11 cellular contexts compared by ENCODE assay signal in the genomic region with DNA sequence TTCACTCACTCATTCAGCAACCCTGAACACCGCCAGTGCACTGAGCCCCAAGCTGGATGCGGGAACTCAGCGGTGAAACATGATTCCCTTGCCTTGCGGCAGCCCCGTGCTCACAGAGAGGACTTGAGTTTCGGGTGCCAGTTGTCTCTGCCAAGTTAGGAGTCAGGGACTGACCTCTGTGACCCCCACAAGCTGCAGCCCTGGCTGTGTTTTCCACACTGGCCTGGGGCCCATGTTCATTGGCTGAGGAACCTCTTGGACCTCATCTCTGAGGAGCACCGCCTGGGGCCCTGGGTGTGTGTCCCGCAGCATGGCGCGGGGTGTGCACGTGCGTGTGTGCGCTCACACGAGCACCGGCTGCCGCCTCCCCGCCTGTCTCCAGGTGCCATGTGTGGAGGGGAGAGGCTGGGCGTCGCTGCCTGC. TPM values are rescaled to one million over a fixed set of nuclear protein-coding genes. Genes with fewer than 3 reads are reported as not detected.
A peak's percentile ranks its signal among the peaks of the same experiment; 100 is the strongest.
DNase-seq lines count a peak whose midpoint lies in the region; ATAC-seq and TF ChIP-seq lines count a peak whose summit lies in the region.
"Had no signal": no experiment of that assay in that cellular context is flagged by ENCODE, and none has a peak within 500 bp of the region (broad histone marks: within the 10 kb centered on the region; RNA-seq: fewer than 3 reads in every experiment).

No MANE protein-coding gene starts in this region.

- H3K4me3 ChIP-seq in HEK293 (ENCODE audit: low read depth, low read length) = no peak overlapping the region
- H3K4me3 ChIP-seq: BLaER1 treated with 17β-estradiol and CSF1 and Interleukin-3, amounts not matched to agents 10 nM and 100 nM had no signal

- POLR2A ChIA-PET in HEK293 (lab: Yijun Ruan, JAX) = no interaction called here

- CTCF ChIA-PET in HEK293 (lab: Yijun Ruan, JAX) = interaction anchor here (1.1 to 2.3 kb wide), 2 partner anchors 10 to 78 kb away, joined by 4 to 21 read pairs; no protein-coding TSS in a partner anchor

- peaks cover 0 to 3% of the 10 kb centered on the region in 2 donors for H3K4me1 Mint-ChIP-seq in stimulated activated naive B cell treated with anti-CD40 and anti-IgM and Interleukin-4, amounts not matched to agents 10 μg/mL and 1 μg/mL and 100 μg/mL, for 72 hours

- no peaks in the 10 kb centered on the region for H3K9me3 ChIP-seq in HEK293 (ENCODE audit: control insufficient read depth, insufficient read depth, low read depth, low read length)
- H3K9me3 ChIP-seq: BLaER1 treated with 17β-estradiol and CSF1 and Interleukin-3, amounts not matched to agents 10 nM and 100 nM had no signal

- H3K36me3 Mint-ChIP-seq in stimulated activated naive B cell treated with anti-CD40 and anti-IgM and Interleukin-4, amounts not matched to agents 10 μg/mL and 1 μg/mL and 100 μg/mL, for 72 hours = peaks cover 28 to 57% of the 10 kb centered on the region in 2 donors

- TF ChIP-seq CTCF in HEK293 (tag by site-specific recombination; IDR thresholded peaks at IDR 0.05) = no peak

- DNase-seq in left lobe of liver (ENCODE audit: low spot score) (peak; percentile 95), HT-29 (ENCODE audit: low spot score) (no peak)
- DNase-seq in stimulated activated naive B cell treated with anti-CD40 and anti-IgM and Interleukin-4, amounts not matched to agents 10 μg/mL and 1 μg/mL and 100 μg/mL, for 72 hours = no peak
- DNase-seq: islet precursor cell, NCI-H1417 treated with DMSO at 0.1 percent for 48 hours had no signal

- 0 out of 2 replicates have a peak overlapping the region, but pooled peaks have one; percentile 16 for H3K27ac ChIP-seq in HEK293 (ENCODE audit: extremely low read depth, low read depth, low read length)
- H3K27ac ChIP-seq in cingulate gyrus (ENCODE audit: low read depth, low read length) = peak overlapping the region; percentile 72
- H3K27ac ChIP-seq: BLaER1 treated with 17β-estradiol and CSF1 and Interleukin-3, amounts not matched to agents 10 nM and 100 nM had no signal

- peak overlapping the region; percentile 5 for H3K27ac Mint-ChIP-seq in stimulated activated naive B cell treated with anti-CD40 and anti-IgM and Interleukin-4, amounts not matched to agents 10 μg/mL and 1 μg/mL and 100 μg/mL, for 72 hours

- peaks cover 86 to 92% of the 10 kb centered on the region in 2 experiments for H3K36me3 ChIP-seq in HEK293 (ENCODE audit: control insufficient read depth in 2 of 2, insufficient read depth in 1 of 2, low read length in 2 of 2)

- H3K4me3 Mint-ChIP-seq in stimulated activated naive B cell treated with anti-CD40 and anti-IgM and Interleukin-4, amounts not matched to agents 10 μg/mL and 1 μg/mL and 100 μg/mL, for 72 hours = no peak overlapping the region

- H3K9me3 Mint-ChIP-seq in stimulated activated naive B cell treated with anti-CD40 and anti-IgM and Interleukin-4, amounts not matched to agents 10 μg/mL and 1 μg/mL and 100 μg/mL, for 72 hours = no peaks in the 10 kb centered on the region

- ATAC-seq in left lobe of liver (peak; percentile 74), GM21447 (IDR thresholded peaks at IDR 0.05; ENCODE audit: unreplicated experiment) (no peak), HG03469 (IDR thresholded peaks at IDR 0.05; ENCODE audit: unreplicated experiment) (no peak), HG02938 (IDR thresholded peaks at IDR 0.05; ENCODE audit: unreplicated experiment) (no peak)
- ATAC-seq in stimulated activated naive B cell treated with anti-CD40 and anti-IgM and Interleukin-4, amounts not matched to agents 10 μg/mL and 1 μg/mL and 100 μg/mL, for 72 hours (replicated peaks) = no peak

- no peaks in the 10 kb centered on the region for H3K4me1 ChIP-seq in HEK293 (ENCODE audit: control insufficient read depth, insufficient read depth, low read length)
- H3K4me1 ChIP-seq: BLaER1 treated with 17β-estradiol and CSF1 and Interleukin-3, amounts not matched to agents 10 nM and 100 nM had no signal

- no peaks in the 10 kb centered on the region for H3K27me3 Mint-ChIP-seq in stimulated activated naive B cell treated with anti-CD40 and anti-IgM and Interleukin-4, amounts not matched to agents 10 μg/mL and 1 μg/mL and 100 μg/mL, for 72 hours

TF ChIP-seq in HEK293, 187 proteins besides CTCF, POLR2A, EP300 and RAD21:
- TF ChIP-seq ZNF112 (tag by site-specific recombination; IDR thresholded peaks at IDR 0.05) (no peak), ZNF138 (tag by site-specific recombination; IDR thresholded peaks at IDR 0.05; ENCODE audit: borderline replicate concordance) (no peak), ZBTB17 (tag by site-specific recombination; IDR thresholded peaks at IDR 0.05) (no peak), TRIM28 (IDR thresholded peaks at IDR 0.05; ENCODE audit: borderline replicate concordance, low read length) (no peak), ZNF37A (tag by site-specific recombination; IDR thresholded peaks at IDR 0.05) (no peak), RBAK (tag by site-specific recombination; IDR thresholded peaks at IDR 0.05) (no peak)

RNA-seq across cellular contexts. Expression of a gene that starts 31.0 kb away (rescaled TPM):
- 30.9 TPM for total RNA-seq in left lobe of liver
- 50.6 and 53.9 TPM in 2 replicates for total RNA-seq in HT-29 (2014; rRNA removed; shearing (Covaris generic))
